1 cellular context compared by ENCODE assay signal in genomic region chr6:115717062-115717461, GRCh38.
TF ChIP-seq lines count a peak whose summit lies in the region.

No MANE protein-coding gene starts in this region.

TF ChIP-seq in WTC11, 78 proteins besides CTCF, POLR2A, EP300 and RAD21 (continued from another document):
- TF ChIP-seq, protein P1, sequence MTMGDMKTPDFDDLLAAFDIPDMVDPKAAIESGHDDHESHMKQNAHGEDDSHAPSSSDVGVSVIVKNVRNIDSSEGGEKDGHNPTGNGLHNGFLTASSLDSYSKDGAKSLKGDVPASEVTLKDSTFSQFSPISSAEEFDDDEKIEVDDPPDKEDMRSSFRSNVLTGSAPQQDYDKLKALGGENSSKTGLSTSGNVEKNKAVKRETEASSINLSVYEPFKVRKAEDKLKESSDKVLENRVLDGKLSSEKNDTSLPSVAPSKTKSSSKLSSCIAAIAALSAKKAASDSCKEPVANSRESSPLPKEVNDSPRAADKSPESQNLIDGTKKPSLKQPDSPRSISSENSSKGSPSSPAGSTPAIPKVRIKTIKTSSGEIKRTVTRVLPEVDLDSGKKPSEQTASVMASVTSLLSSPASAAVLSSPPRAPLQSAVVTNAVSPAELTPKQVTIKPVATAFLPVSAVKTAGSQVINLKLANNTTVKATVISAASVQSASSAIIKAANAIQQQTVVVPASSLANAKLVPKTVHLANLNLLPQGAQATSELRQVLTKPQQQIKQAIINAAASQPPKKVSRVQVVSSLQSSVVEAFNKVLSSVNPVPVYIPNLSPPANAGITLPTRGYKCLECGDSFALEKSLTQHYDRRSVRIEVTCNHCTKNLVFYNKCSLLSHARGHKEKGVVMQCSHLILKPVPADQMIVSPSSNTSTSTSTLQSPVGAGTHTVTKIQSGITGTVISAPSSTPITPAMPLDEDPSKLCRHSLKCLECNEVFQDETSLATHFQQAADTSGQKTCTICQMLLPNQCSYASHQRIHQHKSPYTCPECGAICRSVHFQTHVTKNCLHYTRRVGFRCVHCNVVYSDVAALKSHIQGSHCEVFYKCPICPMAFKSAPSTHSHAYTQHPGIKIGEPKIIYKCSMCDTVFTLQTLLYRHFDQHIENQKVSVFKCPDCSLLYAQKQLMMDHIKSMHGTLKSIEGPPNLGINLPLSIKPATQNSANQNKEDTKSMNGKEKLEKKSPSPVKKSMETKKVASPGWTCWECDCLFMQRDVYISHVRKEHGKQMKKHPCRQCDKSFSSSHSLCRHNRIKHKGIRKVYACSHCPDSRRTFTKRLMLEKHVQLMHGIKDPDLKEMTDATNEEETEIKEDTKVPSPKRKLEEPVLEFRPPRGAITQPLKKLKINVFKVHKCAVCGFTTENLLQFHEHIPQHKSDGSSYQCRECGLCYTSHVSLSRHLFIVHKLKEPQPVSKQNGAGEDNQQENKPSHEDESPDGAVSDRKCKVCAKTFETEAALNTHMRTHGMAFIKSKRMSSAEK (CRISPR knock-in tag; IDR thresholded peaks at IDR 0.05; ENCODE audit: borderline replicate concordance): no peak
- TF ChIP-seq, protein P2, sequence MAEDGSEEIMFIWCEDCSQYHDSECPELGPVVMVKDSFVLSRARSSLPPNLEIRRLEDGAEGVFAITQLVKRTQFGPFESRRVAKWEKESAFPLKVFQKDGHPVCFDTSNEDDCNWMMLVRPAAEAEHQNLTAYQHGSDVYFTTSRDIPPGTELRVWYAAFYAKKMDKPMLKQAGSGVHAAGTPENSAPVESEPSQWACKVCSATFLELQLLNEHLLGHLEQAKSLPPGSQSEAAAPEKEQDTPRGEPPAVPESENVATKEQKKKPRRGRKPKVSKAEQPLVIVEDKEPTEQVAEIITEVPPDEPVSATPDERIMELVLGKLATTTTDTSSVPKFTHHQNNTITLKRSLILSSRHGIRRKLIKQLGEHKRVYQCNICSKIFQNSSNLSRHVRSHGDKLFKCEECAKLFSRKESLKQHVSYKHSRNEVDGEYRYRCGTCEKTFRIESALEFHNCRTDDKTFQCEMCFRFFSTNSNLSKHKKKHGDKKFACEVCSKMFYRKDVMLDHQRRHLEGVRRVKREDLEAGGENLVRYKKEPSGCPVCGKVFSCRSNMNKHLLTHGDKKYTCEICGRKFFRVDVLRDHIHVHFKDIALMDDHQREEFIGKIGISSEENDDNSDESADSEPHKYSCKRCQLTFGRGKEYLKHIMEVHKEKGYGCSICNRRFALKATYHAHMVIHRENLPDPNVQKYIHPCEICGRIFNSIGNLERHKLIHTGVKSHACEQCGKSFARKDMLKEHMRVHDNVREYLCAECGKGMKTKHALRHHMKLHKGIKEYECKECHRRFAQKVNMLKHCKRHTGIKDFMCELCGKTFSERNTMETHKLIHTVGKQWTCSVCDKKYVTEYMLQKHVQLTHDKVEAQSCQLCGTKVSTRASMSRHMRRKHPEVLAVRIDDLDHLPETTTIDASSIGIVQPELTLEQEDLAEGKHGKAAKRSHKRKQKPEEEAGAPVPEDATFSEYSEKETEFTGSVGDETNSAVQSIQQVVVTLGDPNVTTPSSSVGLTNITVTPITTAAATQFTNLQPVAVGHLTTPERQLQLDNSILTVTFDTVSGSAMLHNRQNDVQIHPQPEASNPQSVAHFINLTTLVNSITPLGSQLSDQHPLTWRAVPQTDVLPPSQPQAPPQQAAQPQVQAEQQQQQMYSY (CRISPR knock-in tag; IDR thresholded peaks at IDR 0.05): no peak
- TF ChIP-seq, protein P3, sequence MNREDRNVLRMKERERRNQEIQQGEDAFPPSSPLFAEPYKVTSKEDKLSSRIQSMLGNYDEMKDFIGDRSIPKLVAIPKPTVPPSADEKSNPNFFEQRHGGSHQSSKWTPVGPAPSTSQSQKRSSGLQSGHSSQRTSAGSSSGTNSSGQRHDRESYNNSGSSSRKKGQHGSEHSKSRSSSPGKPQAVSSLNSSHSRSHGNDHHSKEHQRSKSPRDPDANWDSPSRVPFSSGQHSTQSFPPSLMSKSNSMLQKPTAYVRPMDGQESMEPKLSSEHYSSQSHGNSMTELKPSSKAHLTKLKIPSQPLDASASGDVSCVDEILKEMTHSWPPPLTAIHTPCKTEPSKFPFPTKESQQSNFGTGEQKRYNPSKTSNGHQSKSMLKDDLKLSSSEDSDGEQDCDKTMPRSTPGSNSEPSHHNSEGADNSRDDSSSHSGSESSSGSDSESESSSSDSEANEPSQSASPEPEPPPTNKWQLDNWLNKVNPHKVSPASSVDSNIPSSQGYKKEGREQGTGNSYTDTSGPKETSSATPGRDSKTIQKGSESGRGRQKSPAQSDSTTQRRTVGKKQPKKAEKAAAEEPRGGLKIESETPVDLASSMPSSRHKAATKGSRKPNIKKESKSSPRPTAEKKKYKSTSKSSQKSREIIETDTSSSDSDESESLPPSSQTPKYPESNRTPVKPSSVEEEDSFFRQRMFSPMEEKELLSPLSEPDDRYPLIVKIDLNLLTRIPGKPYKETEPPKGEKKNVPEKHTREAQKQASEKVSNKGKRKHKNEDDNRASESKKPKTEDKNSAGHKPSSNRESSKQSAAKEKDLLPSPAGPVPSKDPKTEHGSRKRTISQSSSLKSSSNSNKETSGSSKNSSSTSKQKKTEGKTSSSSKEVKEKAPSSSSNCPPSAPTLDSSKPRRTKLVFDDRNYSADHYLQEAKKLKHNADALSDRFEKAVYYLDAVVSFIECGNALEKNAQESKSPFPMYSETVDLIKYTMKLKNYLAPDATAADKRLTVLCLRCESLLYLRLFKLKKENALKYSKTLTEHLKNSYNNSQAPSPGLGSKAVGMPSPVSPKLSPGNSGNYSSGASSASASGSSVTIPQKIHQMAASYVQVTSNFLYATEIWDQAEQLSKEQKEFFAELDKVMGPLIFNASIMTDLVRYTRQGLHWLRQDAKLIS (CRISPR knock-in tag; IDR thresholded peaks at IDR 0.05; ENCODE audit: borderline replicate concordance): no peak
- no peak for TF ChIP-seq ZNF281 (CRISPR knock-in tag; IDR thresholded peaks at IDR 0.05)
- TF ChIP-seq ARID4B (CRISPR knock-in tag; IDR thresholded peaks at IDR 0.05; ENCODE audit: borderline replicate concordance): no peak
- TF ChIP-seq, protein P4, sequence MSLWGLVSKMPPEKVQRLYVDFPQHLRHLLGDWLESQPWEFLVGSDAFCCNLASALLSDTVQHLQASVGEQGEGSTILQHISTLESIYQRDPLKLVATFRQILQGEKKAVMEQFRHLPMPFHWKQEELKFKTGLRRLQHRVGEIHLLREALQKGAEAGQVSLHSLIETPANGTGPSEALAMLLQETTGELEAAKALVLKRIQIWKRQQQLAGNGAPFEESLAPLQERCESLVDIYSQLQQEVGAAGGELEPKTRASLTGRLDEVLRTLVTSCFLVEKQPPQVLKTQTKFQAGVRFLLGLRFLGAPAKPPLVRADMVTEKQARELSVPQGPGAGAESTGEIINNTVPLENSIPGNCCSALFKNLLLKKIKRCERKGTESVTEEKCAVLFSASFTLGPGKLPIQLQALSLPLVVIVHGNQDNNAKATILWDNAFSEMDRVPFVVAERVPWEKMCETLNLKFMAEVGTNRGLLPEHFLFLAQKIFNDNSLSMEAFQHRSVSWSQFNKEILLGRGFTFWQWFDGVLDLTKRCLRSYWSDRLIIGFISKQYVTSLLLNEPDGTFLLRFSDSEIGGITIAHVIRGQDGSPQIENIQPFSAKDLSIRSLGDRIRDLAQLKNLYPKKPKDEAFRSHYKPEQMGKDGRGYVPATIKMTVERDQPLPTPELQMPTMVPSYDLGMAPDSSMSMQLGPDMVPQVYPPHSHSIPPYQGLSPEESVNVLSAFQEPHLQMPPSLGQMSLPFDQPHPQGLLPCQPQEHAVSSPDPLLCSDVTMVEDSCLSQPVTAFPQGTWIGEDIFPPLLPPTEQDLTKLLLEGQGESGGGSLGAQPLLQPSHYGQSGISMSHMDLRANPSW (CRISPR knock-in tag; conservative IDR thresholded peaks at IDR 0.05; ENCODE audit: low read depth): no peak
- no peak for TF ChIP-seq GTF2I (CRISPR knock-in tag; conservative IDR thresholded peaks at IDR 0.05)
